In the genomic region with DNA sequence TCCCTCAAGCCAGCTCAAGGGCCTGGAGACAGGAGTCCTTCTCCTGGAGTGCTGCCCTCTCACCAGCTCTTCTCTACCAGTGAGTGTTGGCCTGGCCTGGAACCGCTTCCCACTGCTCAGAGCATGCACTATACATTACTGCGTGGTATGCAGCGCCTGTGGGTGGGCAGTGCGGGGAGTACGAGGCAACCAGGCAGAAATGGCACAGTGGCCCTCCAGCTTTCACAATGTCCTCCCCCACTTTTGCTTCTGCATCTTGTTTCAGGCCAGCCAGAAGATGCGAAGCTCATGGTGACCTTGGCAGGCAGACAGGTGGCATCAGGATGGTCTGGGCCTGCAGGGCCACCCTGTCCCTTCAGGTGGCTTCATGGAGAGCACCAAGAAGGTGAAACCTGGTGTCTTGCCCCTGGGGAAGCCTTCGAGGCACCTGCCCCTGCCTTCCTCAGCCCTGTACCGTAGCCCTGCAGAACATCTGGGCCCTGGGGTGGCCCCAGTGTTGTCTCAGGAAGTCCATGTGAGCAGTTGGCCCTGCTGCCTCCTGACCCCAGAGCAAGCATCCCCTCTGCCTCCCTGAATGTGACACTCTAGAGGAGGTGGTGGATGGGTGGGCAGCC, we compare ENCODE assay signal across 14 cellular contexts. TPM values are rescaled to one million over a fixed set of nuclear protein-coding genes. Genes with fewer than 3 reads are reported as not detected.
A peak's percentile ranks its signal among the peaks of the same experiment; 100 is the strongest.
DNase-seq lines count a peak whose midpoint lies in the region; ATAC-seq, FAIRE-seq and TF ChIP-seq lines count a peak whose summit lies in the region.
"Had no signal": no experiment of that assay in that cellular context is flagged by ENCODE, and none has a peak within 500 bp of the region (broad histone marks: within the 10 kb centered on the region; RNA-seq: fewer than 3 reads in every experiment).

No MANE protein-coding gene starts in this region.

- no peaks in the 10 kb centered on the region for H3K9me3 Mint-ChIP-seq in activated CD8-positive, alpha-beta T cell treated with anti-CD3 and anti-CD28 coated beads, Interleukin-2, amount 10 ng/mL, durations not matched to agents 7 days and 5 days (ENCODE audit: insufficient read depth)

- no peak for TF ChIP-seq EP300 in HepG2 (IDR thresholded peaks at IDR 0.05; ENCODE audit: low read depth in 2 of 2, low read length in 2 of 2)
- TF ChIP-seq EP300 in HepG2 (CRISPR knock-in tag; IDR thresholded peaks at IDR 0.05; ENCODE audit: borderline replicate concordance), result no peak
- no peak for TF ChIP-seq EP300 in esophagus muscularis mucosa (IDR thresholded peaks at IDR 0.05)

- CTCF ChIA-PET in HepG2 (lab: Yijun Ruan, JAX; ENCODE audit: low intra/inter-chr PET ratio, low total read pairs), result no interaction called here
- CTCF ChIA-PET in activated CD8-positive, alpha-beta T cell treated with anti-CD3 and anti-CD28 coated beads, Interleukin-2, amount 10 ng/mL, durations not matched to agents 7 days and 5 days (lab: Charles Lee), result interaction anchor here (0.6 to 1.6 kb wide), 4 partner anchors 10 to 74 kb away, joined by 3 to 16 read pairs (median 6); no protein-coding TSS in a partner anchor

- H3K27ac ChIP-seq in right lobe of liver (no peak overlapping the region), HepG2 (ENCODE audit: extremely low read length, insufficient read depth, low read length) (no peak overlapping the region), esophagus muscularis mucosa (replicated peaks in 1 of 4) (no peak overlapping the region)
- H3K27ac ChIP-seq: SK-N-MC had no signal

- H3K4me2 ChIP-seq in HepG2 (ENCODE audit: low read depth, low read length), result no peak overlapping the region

- H3K36me3 Mint-ChIP-seq in activated CD8-positive, alpha-beta T cell treated with anti-CD3 and anti-CD28 coated beads, Interleukin-2, amount 10 ng/mL, durations not matched to agents 7 days and 5 days (ENCODE audit: low read depth), result no peaks in the 10 kb centered on the region

- peak; percentile 7 to 31 (median 23) for DNase-seq in right lobe of liver
- DNase-seq in HepG2 (ENCODE audit: low spot score), result no peak
- no peak for DNase-seq in activated CD8-positive, alpha-beta T cell treated with anti-CD3 and anti-CD28 coated beads, Interleukin-2, amount 10 ng/mL, durations not matched to agents 7 days and 5 days
- peak; percentile 86 for DNase-seq in mesenteric fat pad (ENCODE audit: low spot score)
- no peak for DNase-seq in DMS53 (lab: John Stamatoyannopoulos, UW)
- DNase-seq in stimulated activated CD4-positive, alpha-beta T cell treated with anti-CD3 and anti-CD28 coated beads, Interleukin-2, amount 100 ng/mL, for 24 hours, result no peak
- DNase-seq in esophagus muscularis mucosa (ENCODE audit: extremely low spot score), result no peak
- DNase-seq: NCI-H1092 treated with DMSO at 0.1 percent for 48 hours; NCI-H69; stimulated activated CD4-positive, alpha-beta T cell treated with anti-CD3 and anti-CD28 coated beads, Interleukin-4, amount 100 ng/mL, for 4 hours had no signal

- H3K27ac Mint-ChIP-seq in activated CD8-positive, alpha-beta T cell treated with anti-CD3 and anti-CD28 coated beads, Interleukin-2, amount 10 ng/mL, durations not matched to agents 7 days and 5 days, result peak overlapping the region; percentile 91

- H3K9me3 ChIP-seq in right lobe of liver, result no peaks in the 10 kb centered on the region
- H3K9me3 ChIP-seq in HepG2 (ENCODE audit: low read length), result no peaks in the 10 kb centered on the region
- no peaks in the 10 kb centered on the region for H3K9me3 ChIP-seq in esophagus muscularis mucosa

- no TSS peak for BruUV-seq in HepG2 (replicated peaks; lab: Mats Ljungman, UMichigan)

- H3K27me3 ChIP-seq in right lobe of liver, result peaks cover 0 to 15% of the 10 kb centered on the region in 2 donors
- peaks cover 11 to 61% of the 10 kb centered on the region in 2 experiments; a peak in 4 of 5 replicates for H3K27me3 ChIP-seq in HepG2 (ENCODE audit: control insufficient read depth in 1 of 2, insufficient read depth in 2 of 2, low read length in 2 of 2)
- peaks cover 0 to 59% (median 16%) of the 10 kb centered on the region in 4 donors for H3K27me3 ChIP-seq in esophagus muscularis mucosa

- intact Hi-C loops in right lobe of liver (cut with DNase I) (no loop called here), HepG2 (cut with micrococcal nuclease; ENCODE audit: unreplicated experiment) (no loop called here), esophagus muscularis mucosa (cut with DNase I) (no loop called here)

- H3K36me3 ChIP-seq in right lobe of liver, result no peaks in the 10 kb centered on the region
- H3K36me3 ChIP-seq in HepG2 (replicated peaks in 1 of 2; ENCODE audit: control insufficient read depth in 1 of 2, insufficient read depth in 2 of 2, low read length in 2 of 2), result no peaks in the 10 kb centered on the region
- no peaks in the 10 kb centered on the region for H3K36me3 ChIP-seq in esophagus muscularis mucosa

- POLR2A ChIA-PET in HepG2 (lab: Yijun Ruan, JAX), result no interaction called here
- POLR2A ChIA-PET in activated CD8-positive, alpha-beta T cell treated with anti-CD3 and anti-CD28 coated beads, Interleukin-2, amount 10 ng/mL, durations not matched to agents 7 days and 5 days (lab: Charles Lee), result interaction anchor here (0.8 to 1.6 kb wide), 3 partner anchors 62 to 131 kb away, joined by 3 to 7 read pairs (median 4); no protein-coding TSS in a partner anchor

- H3K4me3 ChIP-seq in right lobe of liver, result no peak overlapping the region
- H3K4me3 ChIP-seq in HepG2 (replicated peaks in 1 of 3; ENCODE audit: insufficient read depth in 1 of 3, low read depth in 2 of 3, low read length in 3 of 3), result no peak overlapping the region
- H3K4me3 ChIP-seq in esophagus muscularis mucosa, result no peak overlapping the region
- H3K4me3 ChIP-seq: SK-N-MC had no signal

- no peak for TF ChIP-seq RAD21 in HepG2 (CRISPR knock-in tag; IDR thresholded peaks at IDR 0.05)

- TF ChIP-seq POLR2A in right lobe of liver (IDR thresholded peaks at IDR 0.05), result no peak
- no peak for TF ChIP-seq POLR2A in HepG2 (IDR thresholded peaks at IDR 0.05; ENCODE audit: insufficient read depth in 1 of 2, low read depth in 2 of 2, low read length in 2 of 2)
- TF ChIP-seq POLR2A in esophagus muscularis mucosa (IDR thresholded peaks at IDR 0.05; ENCODE audit: low read depth), result no peak

- in situ Hi-C loops in HepG2 (cut with HindIII; ENCODE audit: extremely low pct_ligation_motif_present, low pct_unique_long_range_greater_than_20kb), result no loop called here

- H3K79me2 ChIP-seq in HepG2 (ENCODE audit: insufficient read depth, low read length), result no peaks in the 10 kb centered on the region

- peaks cover 18% of the 10 kb centered on the region for H3K27me3 Mint-ChIP-seq in activated CD8-positive, alpha-beta T cell treated with anti-CD3 and anti-CD28 coated beads, Interleukin-2, amount 10 ng/mL, durations not matched to agents 7 days and 5 days (ENCODE audit: low read depth)

- H3K4me1 Mint-ChIP-seq in activated CD8-positive, alpha-beta T cell treated with anti-CD3 and anti-CD28 coated beads, Interleukin-2, amount 10 ng/mL, durations not matched to agents 7 days and 5 days (ENCODE audit: low read depth), result peaks cover 51% of the 10 kb centered on the region

- peak overlapping the region; percentile 40 for H3K4me3 Mint-ChIP-seq in activated CD8-positive, alpha-beta T cell treated with anti-CD3 and anti-CD28 coated beads, Interleukin-2, amount 10 ng/mL, durations not matched to agents 7 days and 5 days

- no peak for TF ChIP-seq CTCF in right lobe of liver (IDR thresholded peaks at IDR 0.05)
- TF ChIP-seq CTCF in HepG2 (CRISPR knock-in tag; IDR thresholded peaks at IDR 0.05), result no peak
- no peak for TF ChIP-seq CTCF in esophagus muscularis mucosa (IDR thresholded peaks at IDR 0.05)

- H2AFZ ChIP-seq in HepG2 (ENCODE audit: low read length), result no peak overlapping the region

- H3K4me1 ChIP-seq in right lobe of liver (peaks cover 0 to 4% (median 0%) of the 10 kb centered on the region in 4 donors), HepG2 (ENCODE audit: insufficient read depth, low read length) (no peaks in the 10 kb centered on the region), esophagus muscularis mucosa (peaks cover 9 to 22% (median 15%) of the 10 kb centered on the region in 4 donors)

- ATAC-seq in right lobe of liver (no peak), HepG2 (no peak), HG02678 (IDR thresholded peaks at IDR 0.05; ENCODE audit: unreplicated experiment) (no peak)
- ATAC-seq in activated CD8-positive, alpha-beta T cell treated with anti-CD3 and anti-CD28 coated beads, Interleukin-2, amount 10 ng/mL, durations not matched to agents 7 days and 5 days, result peak; percentile 21
- ATAC-seq: HCT116 had no signal

- 100% methylated on average over 1 of the region's 8 CpGs for WGBS in right lobe of liver (ENCODE audit: insufficient coverage, low coverage, low lambda C conversion rate, missing lambda C conversion rate)
- 51% methylated on average over 7 of the region's 8 CpGs for WGBS in HepG2 (ENCODE audit: low lambda C conversion rate)
- no CpG with 5 or more reads among the region's 8 CpGs for WGBS in esophagus muscularis mucosa

- no peak overlapping the region for H3K9ac ChIP-seq in HepG2 (ENCODE audit: insufficient read depth, low read depth, low read length)

- FAIRE-seq in HepG2 (lab: Jason Lieb, UNC), result no peak
- FAIRE-seq: keratinocyte had no signal

- no peaks in the 10 kb centered on the region for H4K20me1 ChIP-seq in HepG2 (ENCODE audit: insufficient read depth, low read length)

RNA-seq across cellular contexts. Expression of gene RASGEF1A, which starts 35.8 kb away (rescaled TPM):
- total RNA-seq in right lobe of liver (under 1 TPM; 0.05 to 0.30 (median 0.12) TPM), HepG2 (2016; rRNA removed; fragmentation: Illumina TruSeq; extraction: Trizol) (0.20 and 0.39 TPM in 2 replicates), mesenteric fat pad (1.8 TPM), esophagus muscularis mucosa (1 to 10 TPM in 2 of 4 donors, under 1 TPM in 2; 0.42 to 7.1 (median 1.0) TPM)
- total RNA-seq in HepG2 (2016; cell fraction: cytosol; rRNA removed; fragmentation: Illumina TruSeq; extraction: Trizol; ENCODE audit: low read depth), result 0.61 TPM in 1 of 2 replicates, not detected in the other
- total RNA-seq in HepG2 (2016; cell fraction: insoluble cytoplasmic fraction; rRNA removed; fragmentation: Illumina TruSeq; extraction: Trizol), result 0.11 and 0.51 TPM in 2 replicates
- 0.28 and 0.45 TPM in 2 replicates for total RNA-seq in HepG2 (2016; cell fraction: membrane; rRNA removed; fragmentation: Illumina TruSeq; extraction: Trizol)
- 0.31 TPM in 1 of 2 replicates, not detected in the other for total RNA-seq in HepG2 (2016; cell fraction: nucleus; rRNA removed; fragmentation: Illumina TruSeq; extraction: Trizol)
- polyA plus RNA-seq in HepG2 (2011; rRNA removed), result 0.14 and 0.41 TPM in 2 replicates
- 0.23 and 0.33 TPM in 2 replicates for polyA plus RNA-seq in HepG2 (2011; cell fraction: cytosol; rRNA removed)
- polyA plus RNA-seq in HepG2 (2011; cell fraction: nucleus; rRNA removed), result 0.34 and 0.90 TPM in 2 replicates
- 0.04 and 0.09 TPM in 2 replicates for polyA plus RNA-seq in HepG2 (2012)
- polyA plus RNA-seq in HepG2 (2016; cell fraction: cytosol; fragmentation: Illumina TruSeq; extraction: Trizol; ENCODE audit: low read depth), result 0.08 and 0.25 TPM in 2 replicates
- 0.42 and 0.59 TPM in 2 replicates for polyA plus RNA-seq in HepG2 (2016; cell fraction: insoluble cytoplasmic fraction; fragmentation: Illumina TruSeq; extraction: Trizol; ENCODE audit: low read depth)
- 0.24 and 0.30 TPM in 2 replicates for polyA plus RNA-seq in HepG2 (2016; cell fraction: membrane; fragmentation: Illumina TruSeq; extraction: Trizol; ENCODE audit: low read depth)
- polyA plus RNA-seq in HepG2 (2016; cell fraction: nucleus; fragmentation: Illumina TruSeq; extraction: Trizol; ENCODE audit: insufficient read depth, low read depth), result 0.36 and 0.65 TPM in 2 replicates
- polyA minus RNA-seq in HepG2 (2011; rRNA and poly(A)+ RNA removed; ENCODE audit: low replicate concordance), result 0.10 and 0.72 TPM in 2 replicates
- polyA minus RNA-seq in HepG2 (2011; cell fraction: cytosol; rRNA and poly(A)+ RNA removed), result not detected in 2 replicates
- 0.75 TPM in 1 of 2 replicates, not detected in the other for polyA minus RNA-seq in HepG2 (2011; cell fraction: nucleus; rRNA and poly(A)+ RNA removed)
- total RNA-seq in activated CD8-positive, alpha-beta T cell treated with anti-CD3 and anti-CD28 coated beads, Interleukin-2, amount 10 ng/mL, durations not matched to agents 7 days and 5 days, result 1 to 10 TPM; 3.6 to 4.0 TPM

Comparison
In these comparisons a context has a peak if more than half of its experiments do, and no peak if none do; other contexts are left out.
1. DNase-seq: peak in right lobe of liver (3 of 3) and mesenteric fat pad (single experiment); none in HepG2 (single experiment), activated CD8-positive, alpha-beta T cell treated with anti-CD3 and anti-CD28 coated beads, Interleukin-2, amount 10 ng/mL, durations not matched to agents 7 days and 5 days (single experiment), DMS53 (single experiment), stimulated activated CD4-positive, alpha-beta T cell treated with anti-CD3 and anti-CD28 coated beads, Interleukin-2, amount 100 ng/mL, for 24 hours (0 of 2) and esophagus muscularis mucosa (single experiment).